In the genomic region with DNA sequence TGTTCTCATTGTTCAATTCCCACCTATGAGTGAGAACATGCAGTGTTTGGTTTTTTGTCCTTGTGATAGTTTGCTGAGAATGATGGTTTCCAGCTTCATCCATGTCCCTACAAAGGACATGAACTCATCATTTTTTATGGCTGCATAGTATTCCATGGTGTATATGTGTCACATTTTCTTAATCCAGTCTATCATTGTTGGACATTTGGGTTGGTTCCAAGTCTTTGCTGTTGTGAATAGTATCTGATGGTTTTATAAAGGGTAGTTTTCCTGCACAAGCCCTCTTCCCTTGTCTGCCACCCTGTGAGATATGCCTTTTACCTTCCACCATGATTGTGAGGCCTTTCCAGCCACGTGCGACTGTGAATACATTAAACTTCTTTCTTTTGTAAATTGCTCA, we compare ENCODE assay signal across 1 cellular context. TPM values are rescaled to one million over a fixed set of nuclear protein-coding genes. Genes with fewer than 3 reads are reported as not detected.
"Had no signal": no experiment of that assay in that cellular context is flagged by ENCODE, and none has a peak within 500 bp of the region (broad histone marks: within the 10 kb centered on the region; RNA-seq: fewer than 3 reads in every experiment).

No MANE protein-coding gene starts in this region.

RNA-seq across cellular contexts. Expression of gene ST8SIA6, which starts 17.8 kb away (rescaled TPM):
- total RNA-seq: M059J had no signal
